Comparison of ENCODE assay signal across 10 cellular contexts in genomic region chr20:48822879-48823385, GRCh38. TPM values are rescaled to one million over a fixed set of nuclear protein-coding genes. Genes with fewer than 3 reads are reported as not detected.
DNase-seq lines count a peak whose midpoint lies in the region; ATAC-seq and TF ChIP-seq lines count a peak whose summit lies in the region.
"Had no signal": no experiment of that assay in that cellular context is flagged by ENCODE, and none has a peak within 500 bp of the region (broad histone marks: within the 10 kb centered on the region; RNA-seq: fewer than 3 reads in every experiment).

No MANE protein-coding gene starts in this region.

- H3K36me3 ChIP-seq in WERI-Rb-1 = peaks cover 9% of the 10 kb centered on the region

- H3K27ac ChIP-seq in CD4-positive, alpha-beta T cell (ENCODE audit: low read depth, low read length) = peak overlapping the region; percentile 63
- no peak overlapping the region for H3K27ac ChIP-seq in WERI-Rb-1
- H3K27ac ChIP-seq: body of pancreas had no signal

- intact Hi-C loops in CD4-positive, alpha-beta T cell (cut with DNase I, micrococcal nuclease) = loop anchor here (5.0 to 10.0 kb wide), 2 partner anchors 61 to 82 kb away; no protein-coding TSS in a partner anchor
- intact Hi-C loops in cardiac septum (cut with DNase I) = no loop called here

- no peak overlapping the region for H3K27ac Mint-ChIP-seq in CD4-positive, alpha-beta T cell
- H3K27ac Mint-ChIP-seq in activated naive CD8-positive, alpha-beta T cell treated with anti-CD3 and anti-CD28 coated beads, Interleukin-2, amount 50 U/mL, for 24 hours = peak overlapping the region; percentile 98
- H3K27ac Mint-ChIP-seq in neural crest cell (ENCODE audit: unreplicated experiment) = no peak overlapping the region

- peaks cover 22% of the 10 kb centered on the region for H3K36me3 Mint-ChIP-seq in CD4-positive, alpha-beta T cell (ENCODE audit: low read depth)
- H3K36me3 Mint-ChIP-seq in activated naive CD8-positive, alpha-beta T cell treated with anti-CD3 and anti-CD28 coated beads, Interleukin-2, amount 50 U/mL, for 24 hours (ENCODE audit: low read depth) = peaks cover 15% of the 10 kb centered on the region
- peaks cover 2% of the 10 kb centered on the region for H3K36me3 Mint-ChIP-seq in neural crest cell (ENCODE audit: low read depth)

- H3K4me1 Mint-ChIP-seq in CD4-positive, alpha-beta T cell (ENCODE audit: low read depth) = peaks cover 83% of the 10 kb centered on the region
- H3K4me1 Mint-ChIP-seq in activated naive CD8-positive, alpha-beta T cell treated with anti-CD3 and anti-CD28 coated beads, Interleukin-2, amount 50 U/mL, for 24 hours = peaks cover 84% of the 10 kb centered on the region
- peaks cover 67% of the 10 kb centered on the region for H3K4me1 Mint-ChIP-seq in neural crest cell

- no peaks in the 10 kb centered on the region for H3K27me3 ChIP-seq in CD4-positive, alpha-beta T cell (ENCODE audit: control insufficient read depth, insufficient read depth, low read length)
- H3K27me3 ChIP-seq in WERI-Rb-1 (ENCODE audit: insufficient read depth, low read depth, severe bottlenecking) = no peaks in the 10 kb centered on the region

- no peaks in the 10 kb centered on the region for H3K9me3 ChIP-seq in CD4-positive, alpha-beta T cell (ENCODE audit: control insufficient read depth, low read length)
- no peaks in the 10 kb centered on the region for H3K9me3 ChIP-seq in WERI-Rb-1 (ENCODE audit: severe bottlenecking)
- H3K9me3 ChIP-seq: body of pancreas had no signal

- no peak for ATAC-seq in CD4-positive, alpha-beta T cell (ENCODE audit: poor library complexity)
- ATAC-seq in activated naive CD8-positive, alpha-beta T cell treated with anti-CD3 and anti-CD28 coated beads, Interleukin-2, amount 50 U/mL, for 24 hours = no peak
- ATAC-seq: body of pancreas had no signal

- peaks cover 3% of the 10 kb centered on the region for H3K27me3 Mint-ChIP-seq in CD4-positive, alpha-beta T cell
- H3K27me3 Mint-ChIP-seq in activated naive CD8-positive, alpha-beta T cell treated with anti-CD3 and anti-CD28 coated beads, Interleukin-2, amount 50 U/mL, for 24 hours = no peaks in the 10 kb centered on the region
- no peaks in the 10 kb centered on the region for H3K27me3 Mint-ChIP-seq in neural crest cell (ENCODE audit: low read depth)

- no peak for DNase-seq in CD4-positive, alpha-beta T cell
- DNase-seq in Kasumi-1 (lab: John Stamatoyannopoulos, UW) (peak; percentile 55 to 59), neural crest cell (ENCODE audit: low read depth, low spot score) (no peak), H4 (ENCODE audit: low spot score) (no peak), GOT3 (lab: John Stamatoyannopoulos, UW) (no peak), cardiac septum (ENCODE audit: low spot score) (no peak), WERI-Rb-1 (no peak)
- DNase-seq in activated naive CD8-positive, alpha-beta T cell treated with anti-CD3 and anti-CD28 coated beads, Interleukin-2, amount 50 U/mL, for 24 hours = no peak
- DNase-seq: body of pancreas; stimulated activated CD4-positive, alpha-beta T cell treated with anti-CD3 and anti-CD28 coated beads, Interleukin-15, amount 100 ng/mL, for 24 hours had no signal

- H3K9me3 Mint-ChIP-seq in CD4-positive, alpha-beta T cell = no peaks in the 10 kb centered on the region
- no peaks in the 10 kb centered on the region for H3K9me3 Mint-ChIP-seq in activated naive CD8-positive, alpha-beta T cell treated with anti-CD3 and anti-CD28 coated beads, Interleukin-2, amount 50 U/mL, for 24 hours
- H3K9me3 Mint-ChIP-seq in neural crest cell = no peaks in the 10 kb centered on the region

- POLR2A ChIA-PET in CD4-positive, alpha-beta T cell (lab: Charles Lee) = interaction anchor here (0.6 to 1.4 kb wide), 5 partner anchors 26 to 72 kb away, joined by 3 to 4 read pairs (median 4); no protein-coding TSS in a partner anchor

- peak overlapping the region; percentile 97 for H3K4me3 Mint-ChIP-seq in CD4-positive, alpha-beta T cell
- H3K4me3 Mint-ChIP-seq in activated naive CD8-positive, alpha-beta T cell treated with anti-CD3 and anti-CD28 coated beads, Interleukin-2, amount 50 U/mL, for 24 hours = peak overlapping the region; percentile 94
- H3K4me3 Mint-ChIP-seq in neural crest cell = peak overlapping the region; percentile 42

- CTCF ChIA-PET in CD4-positive, alpha-beta T cell (lab: Charles Lee) = interaction anchor here (0.9 to 1.0 kb wide), 2 partner anchors 9 to 62 kb away, joined by 3 read pairs; no protein-coding TSS in a partner anchor

- no peak for TF ChIP-seq CTCF in CD4-positive, alpha-beta T cell (IDR thresholded peaks at IDR 0.05)
- TF ChIP-seq CTCF in neural crest cell (conservative IDR thresholded peaks at IDR 0.05) (no peak), WERI-Rb-1 (IDR thresholded peaks at IDR 0.05; ENCODE audit: low read depth, low read length) (no peak)

- H3K4me3 ChIP-seq in WERI-Rb-1 (ENCODE audit: low read depth, low read length) = no peak overlapping the region
- H3K4me3 ChIP-seq: body of pancreas had no signal

RNA-seq across cellular contexts. Expression of gene PREX1, which starts 4.9 kb away (rescaled TPM):
- 10 to 100 TPM; 73.9 to 74.5 TPM for total RNA-seq in CD4-positive, alpha-beta T cell
- total RNA-seq in neural crest cell (72.4 and 73.7 TPM in 2 replicates), cardiac septum (13.9 TPM)
- 2.8 and 3.1 TPM in 2 replicates for total RNA-seq in H4 (2014; rRNA removed; shearing (Covaris generic))

Comparison
In these comparisons a context has a peak if more than half of its experiments do, and no peak if none do; other contexts are left out.
1. DNase-seq: peak in Kasumi-1 (2 of 2); none in CD4-positive, alpha-beta T cell (0 of 10), activated naive CD8-positive, alpha-beta T cell treated with anti-CD3 and anti-CD28 coated beads, Interleukin-2, amount 50 U/mL, for 24 hours (single experiment), neural crest cell (single experiment), H4 (single experiment), GOT3 (single experiment), cardiac septum (single experiment) and WERI-Rb-1 (single experiment).
2. H3K4me3 Mint-ChIP-seq: peak in every context shown above with its lines; median percentile 97 in CD4-positive, alpha-beta T cell; 94 in activated naive CD8-positive, alpha-beta T cell treated with anti-CD3 and anti-CD28 coated beads, Interleukin-2, amount 50 U/mL, for 24 hours; 42 in neural crest cell.